Comparison of ENCODE assay signal across 1 cellular context in genomic region chr9:133032171-133032570, GRCh38.
TF ChIP-seq lines count a peak whose summit lies in the region.

No MANE protein-coding gene starts in this region.

TF ChIP-seq in A549, 52 proteins besides CTCF, POLR2A, EP300 and RAD21:
- no peak for TF ChIP-seq RARB (CRISPR knock-in tag; IDR thresholded peaks at IDR 0.05)
- TF ChIP-seq BCL3 (IDR thresholded peaks at IDR 0.05): no peak
- TF ChIP-seq NFE2L2 (conservative IDR thresholded peaks at IDR 0.05; ENCODE audit: low read length): no peak
- TF ChIP-seq HOXA7 (CRISPR knock-in tag; IDR thresholded peaks at IDR 0.05): no peak
- TF ChIP-seq ZFP36 (IDR thresholded peaks at IDR 0.05; ENCODE audit: borderline replicate concordance, partially characterized antibody): no peak
- TF ChIP-seq NR3C1 (IDR thresholded peaks at IDR 0.05): no peak
- no peak for TF ChIP-seq HES2 (IDR thresholded peaks at IDR 0.05)
- no peak for TF ChIP-seq EHF (CRISPR knock-in tag; IDR thresholded peaks at IDR 0.05)
- no peak for TF ChIP-seq ATOH8 (CRISPR knock-in tag; IDR thresholded peaks at IDR 0.05; ENCODE audit: low read depth)
- no peak for TF ChIP-seq HOXB13 (CRISPR knock-in tag; IDR thresholded peaks at IDR 0.05; ENCODE audit: low read depth)
- no peak for TF ChIP-seq ZC3H11A (IDR thresholded peaks at IDR 0.05)
- TF ChIP-seq PHF8 (IDR thresholded peaks at IDR 0.05; ENCODE audit: borderline replicate concordance, low read depth): no peak
- TF ChIP-seq HDAC2 (IDR thresholded peaks at IDR 0.05): no peak
